Comparison of ENCODE assay signal across 13 cellular contexts in genomic region chr21:43585514-43585913, GRCh38.
DNase-seq lines count a peak whose midpoint lies in the region; ATAC-seq, FAIRE-seq and TF ChIP-seq lines count a peak whose summit lies in the region.
"Had no signal": no experiment of that assay in that cellular context is flagged by ENCODE, and none has a peak within 500 bp of the region (broad histone marks: within the 10 kb centered on the region; RNA-seq: fewer than 3 reads in every experiment).

No MANE protein-coding gene starts in this region.

- H3K36me3 Mint-ChIP-seq in brain (no peaks in the 10 kb centered on the region), immature natural killer cell (no peaks in the 10 kb centered on the region)
- H3K36me3 Mint-ChIP-seq: naive B cell had no signal

- intact Hi-C loops in sciatic nerve (cut with DNase I): no loop called here

- H3K4me1 Mint-ChIP-seq in brain (peaks cover 23% of the 10 kb centered on the region), immature natural killer cell (no peaks in the 10 kb centered on the region)
- H3K4me1 Mint-ChIP-seq: naive B cell had no signal

- no peak for FAIRE-seq in keratinocyte (lab: Jason Lieb, UNC)

- H3K79me2 ChIP-seq in keratinocyte (ENCODE audit: control insufficient read depth, insufficient read depth, low read length): peaks cover 8% of the 10 kb centered on the region

- H3K27me3 ChIP-seq in BLaER1 treated with 17β-estradiol and CSF1 and Interleukin-3, amounts not matched to agents 10 nM and 100 nM: no peaks in the 10 kb centered on the region
- no peaks in the 10 kb centered on the region for H3K27me3 ChIP-seq in keratinocyte (ENCODE audit: control insufficient read depth, extremely low read depth, insufficient read depth, low read length)

- no peak overlapping the region; a peak in 2 of 22 replicates for H3K27ac ChIP-seq in BLaER1 treated with 17β-estradiol and CSF1 and Interleukin-3, amounts not matched to agents 10 nM and 100 nM
- peak overlapping the region; percentile 97 for H3K27ac ChIP-seq in keratinocyte (ENCODE audit: control insufficient read depth, insufficient read depth, low read length)

- no peak overlapping the region for H3K4me3 ChIP-seq in BLaER1 treated with 17β-estradiol and CSF1 and Interleukin-3, amounts not matched to agents 10 nM and 100 nM
- no peak overlapping the region for H3K4me3 ChIP-seq in keratinocyte (ENCODE audit: control insufficient read depth in 2 of 3, extremely low read depth in 1 of 3, insufficient read depth in 2 of 3, low read depth in 1 of 3, low read length in 3 of 3)

- ATAC-seq in sciatic nerve (peak; percentile 60), HG03432 (IDR thresholded peaks at IDR 0.05; ENCODE audit: unreplicated experiment) (no peak)

- H3K36me3 ChIP-seq in BLaER1 treated with 17β-estradiol and CSF1 and Interleukin-3, amounts not matched to agents 10 nM and 100 nM: no peaks in the 10 kb centered on the region
- H3K36me3 ChIP-seq in keratinocyte (ENCODE audit: control insufficient read depth in 2 of 2, extremely low read depth in 1 of 2, insufficient read depth in 2 of 2, low read length in 2 of 2): peaks cover 0 to 1% of the 10 kb centered on the region in 2 experiments

- dilution Hi-C loops in keratinocyte (cut with MboI; ENCODE audit: extremely low pct_ligation_motif_present, low sequenced_read_pairs): no loop called here

- no peaks in the 10 kb centered on the region for H3K9me1 ChIP-seq in keratinocyte (ENCODE audit: control insufficient read depth, extremely low read depth, insufficient read depth, low read length)

- no peak overlapping the region for H2AFZ ChIP-seq in keratinocyte (ENCODE audit: control insufficient read depth, low read length)

- H3K4me1 ChIP-seq in BLaER1 treated with 17β-estradiol and CSF1 and Interleukin-3, amounts not matched to agents 10 nM and 100 nM: peaks cover 0 to 15% (median 10%) of the 10 kb centered on the region in 10 experiments; a peak in 15 of 20 replicates
- H3K4me1 ChIP-seq in keratinocyte (ENCODE audit: control insufficient read depth, extremely low read depth, insufficient read depth, low read length): peaks cover 39% of the 10 kb centered on the region

- no peaks in the 10 kb centered on the region for H4K20me1 ChIP-seq in BLaER1 treated with 17β-estradiol and CSF1 and Interleukin-3, amounts not matched to agents 10 nM and 100 nM
- no peaks in the 10 kb centered on the region for H4K20me1 ChIP-seq in keratinocyte (ENCODE audit: control insufficient read depth, extremely low read depth, insufficient read depth, low read length)

- H3K4me3 Mint-ChIP-seq in brain: no peak overlapping the region
- no peak overlapping the region for H3K4me3 Mint-ChIP-seq in immature natural killer cell

- no peak overlapping the region for H3K9ac ChIP-seq in BLaER1 treated with 17β-estradiol and CSF1 and Interleukin-3, amounts not matched to agents 10 nM and 100 nM
- H3K9ac ChIP-seq in keratinocyte (ENCODE audit: control insufficient read depth, extremely low read depth, insufficient read depth, low read length): peak overlapping the region; percentile 62

- peak overlapping the region; percentile 20 to 66 (median 40); a peak in 17 of 22 replicates for H3K4me2 ChIP-seq in BLaER1 treated with 17β-estradiol and CSF1 and Interleukin-3, amounts not matched to agents 10 nM and 100 nM
- H3K4me2 ChIP-seq in keratinocyte (ENCODE audit: control insufficient read depth, extremely low read depth, insufficient read depth, low read depth, low read length): peak overlapping the region; percentile 65

- no peaks in the 10 kb centered on the region for H3K9me3 ChIP-seq in BLaER1 treated with 17β-estradiol and CSF1 and Interleukin-3, amounts not matched to agents 10 nM and 100 nM (replicated peaks in 1 of 11)
- H3K9me3 ChIP-seq in keratinocyte (ENCODE audit: control insufficient read depth, low read depth, low read length): no peaks in the 10 kb centered on the region

- H3K27me3 Mint-ChIP-seq in brain (peaks cover 3% of the 10 kb centered on the region), immature natural killer cell (ENCODE audit: low read depth in 3 of 3) (peaks cover 0 to 6% (median 2%) of the 10 kb centered on the region in 3 donors)

- TF ChIP-seq CTCF in brain (conservative IDR thresholded peaks at IDR 0.05) (no peak), keratinocyte (optimal IDR thresholded peaks at IDR 0.05 in 1 of 3, IDR thresholded peaks at IDR 0.05 in 1 of 3, conservative IDR thresholded peaks at IDR 0.05 in 1 of 3; ENCODE audit: extremely low read depth in 1 of 3, insufficient read depth in 2 of 3, low read length in 3 of 3) (no peak)

- H3K9me3 Mint-ChIP-seq in brain (no peaks in the 10 kb centered on the region), immature natural killer cell (no peaks in the 10 kb centered on the region)
- H3K9me3 Mint-ChIP-seq: activated T-cell treated with anti-CD3 and anti-CD28 coated beads, Interleukin-2, amount 50 U/mL, for 72 hours; naive B cell had no signal

- H3K27ac Mint-ChIP-seq in brain: peak overlapping the region in 3 of 5 experiments; percentile 61 to 73 (median 73)
- H3K27ac Mint-ChIP-seq in immature natural killer cell: no peak overlapping the region
- H3K27ac Mint-ChIP-seq: activated T-cell treated with anti-CD3 and anti-CD28 coated beads, Interleukin-2, amount 50 U/mL, for 72 hours; naive B cell had no signal

- no peak for DNase-seq in keratinocyte (ENCODE audit: low read depth, low spot score)
- DNase-seq in sciatic nerve (ENCODE audit: low spot score): no peak
- no peak for DNase-seq in COLO829 (ENCODE audit: low spot score)
- no peak for DNase-seq in immature natural killer cell
- no peak for DNase-seq in NCI-H510A treated with DMSO at 0.1 percent for 48 hours (lab: John Stamatoyannopoulos, UW)
- DNase-seq: activated T-cell treated with anti-CD3 and anti-CD28 coated beads, Interleukin-2, amount 50 U/mL, for 72 hours; AML-193; naive B cell; stimulated activated CD4-positive, alpha-beta T cell treated with anti-CD3 and anti-CD28 coated beads, Interleukin-1b, Interleukin-23, amount 100 ng/mL, for 48 hours; stimulated activated naive CD4-positive, alpha-beta T cell treated with Interleukin-2 at 50 U/mL for 16 hours had no signal

Comparison
In these comparisons a context has a peak if more than half of its experiments do, and no peak if none do; other contexts are left out.
1. H3K27ac Mint-ChIP-seq: peak in brain (3 of 5); none in immature natural killer cell (0 of 6).